ENCODE assay signal across 11 cellular contexts in genomic region chr14:61663312-61663974, GRCh38. TPM values are rescaled to one million over a fixed set of nuclear protein-coding genes. Genes with fewer than 3 reads are reported as not detected.
DNase-seq lines count a peak whose midpoint lies in the region; ATAC-seq and TF ChIP-seq lines count a peak whose summit lies in the region.
"Had no signal": no experiment of that assay in that cellular context is flagged by ENCODE, and none has a peak within 500 bp of the region (broad histone marks: within the 10 kb centered on the region; RNA-seq: fewer than 3 reads in every experiment).

No MANE protein-coding gene starts in this region.

- peaks cover 55 to 64% (median 58%) of the 10 kb centered on the region in 3 donors for H3K4me1 Mint-ChIP-seq in T-cell

- CTCF ChIA-PET in T-cell (lab: Charles Lee), result no interaction called here

- H3K36me3 ChIP-seq in GM06990 (ENCODE audit: control insufficient read depth, insufficient read depth, low read length) (no peaks in the 10 kb centered on the region), mesenchymal stem cell (ENCODE audit: control insufficient read depth in 1 of 2, insufficient read depth in 2 of 2, low read depth in 1 of 2, low read length in 2 of 2) (no peaks in the 10 kb centered on the region)
- H3K36me3 ChIP-seq: HAP-1, thoracic aorta had no signal

- peak overlapping the region; percentile 68 for H2AK5ac ChIP-seq in mesenchymal stem cell (ENCODE audit: low read length, severe bottlenecking)

- no peak overlapping the region for H3K9ac ChIP-seq in mesenchymal stem cell (ENCODE audit: low read length)

- no peaks in the 10 kb centered on the region for H3K27me3 ChIP-seq in GM06990 (replicated peaks; ENCODE audit: control insufficient read depth, insufficient read depth, low read length)
- no peaks in the 10 kb centered on the region for H3K27me3 ChIP-seq in mesenchymal stem cell (ENCODE audit: control insufficient read depth in 1 of 2, insufficient read depth in 1 of 2, low read length in 2 of 2)

- no peak overlapping the region for H3K27ac ChIP-seq in mesenchymal stem cell (ENCODE audit: low read length, poor library complexity, severe bottlenecking)

- TF ChIP-seq CTCF in GM06990 (IDR thresholded peaks at IDR 0.05; ENCODE audit: insufficient read depth, low read length, poor library complexity, severe bottlenecking) (no peak), GM13977 (IDR thresholded peaks at IDR 0.05; ENCODE audit: extremely low read depth, insufficient read depth, missing control alignments) (no peak)

- peaks cover 2% of the 10 kb centered on the region for H3K79me1 ChIP-seq in mesenchymal stem cell (replicated peaks; ENCODE audit: low read length, poor library complexity, severe bottlenecking)

- no peak overlapping the region for H2BK5ac ChIP-seq in mesenchymal stem cell (ENCODE audit: low read depth, low read length, poor library complexity, severe bottlenecking)

- WGBS in mesenchymal stem cell, result 89% methylated on average over 4 of the region's 7 CpGs

- POLR2A ChIA-PET in T-cell (lab: Charles Lee), result interaction anchor here (0.6 to 1.0 kb wide), 2 partner anchors 27 to 38 kb away, joined by 3 to 4 read pairs; no protein-coding TSS in a partner anchor

- H3K4me3 Mint-ChIP-seq in T-cell, result peak overlapping the region; percentile 54 to 71 (median 64)

- H3K9me3 Mint-ChIP-seq in T-cell, result no peaks in the 10 kb centered on the region

- H2BK120ac ChIP-seq in mesenchymal stem cell (ENCODE audit: low read depth, low read length), result no peak overlapping the region

- H3K4ac ChIP-seq in mesenchymal stem cell (ENCODE audit: low read depth in 1 of 2, low read length in 2 of 2), result no peak overlapping the region

- no peak overlapping the region for H4K8ac ChIP-seq in mesenchymal stem cell (ENCODE audit: low read length)

- H3K36me3 Mint-ChIP-seq in T-cell, result no peaks in the 10 kb centered on the region

- no peak overlapping the region for H3K23ac ChIP-seq in mesenchymal stem cell (ENCODE audit: low read length in 2 of 2)

- H3K27me3 Mint-ChIP-seq in T-cell, result no peaks in the 10 kb centered on the region

- H3K9me3 ChIP-seq in mesenchymal stem cell (ENCODE audit: control insufficient read depth, low read length), result no peaks in the 10 kb centered on the region
- H3K9me3 ChIP-seq: HAP-1, thoracic aorta had no signal

- no peak overlapping the region for H2BK12ac ChIP-seq in mesenchymal stem cell (ENCODE audit: low read length in 2 of 2)

- H3K4me2 ChIP-seq in mesenchymal stem cell (ENCODE audit: low read length, poor library complexity, severe bottlenecking), result no peak overlapping the region

- H3K27ac Mint-ChIP-seq in T-cell, result peak overlapping the region; percentile 88 to 96

- no peak overlapping the region for H4K91ac ChIP-seq in mesenchymal stem cell (ENCODE audit: low read length)

- peak; percentile 62 for DNase-seq in GM06990 (ENCODE audit: extremely low read depth, insufficient read length)
- DNase-seq in T-cell, result no peak
- DNase-seq in mesenchymal stem cell, result no peak
- no peak for DNase-seq in kidney glomerular epithelial cell (lab: John Stamatoyannopoulos, UW)
- no peak for DNase-seq in A172 (ENCODE audit: low spot score)
- DNase-seq in activated gamma-delta T cell (lab: John Stamatoyannopoulos, UW), result no peak
- no peak for DNase-seq in GM13977 (ENCODE audit: low spot score)

- no peak overlapping the region for H3K18ac ChIP-seq in mesenchymal stem cell (ENCODE audit: low read depth in 1 of 2, low read length in 2 of 2)

- in situ Hi-C loops in GM13977 (cut with MboI; ENCODE audit: low pct_unique_long_range_greater_than_20kb, low sequenced_read_pairs, unreplicated experiment), result no loop called here

- H3K4me1 ChIP-seq in mesenchymal stem cell (ENCODE audit: control insufficient read depth, insufficient read depth, low read depth, low read length), result peaks cover 7% of the 10 kb centered on the region
- H3K4me1 ChIP-seq: HAP-1 had no signal

- no peak overlapping the region for H2BK15ac ChIP-seq in mesenchymal stem cell (ENCODE audit: low read depth, poor library complexity, severe bottlenecking)

- ATAC-seq in HG03159 (IDR thresholded peaks at IDR 0.05; ENCODE audit: unreplicated experiment) (peak; percentile 24), T-cell (replicated peaks in 1 of 4) (no peak)
- ATAC-seq: Panc1 had no signal

- H3K4me3 ChIP-seq in GM06990 (replicated peaks; ENCODE audit: low read depth, low read length) (peak overlapping the region; percentile 45; the same call in 1 of the 2 replicates), mesenchymal stem cell (ENCODE audit: insufficient read depth in 1 of 2, low read depth in 1 of 2, low read length in 2 of 2) (no peak overlapping the region)
- H3K4me3 ChIP-seq: HAP-1 had no signal

- no peak overlapping the region for H3K14ac ChIP-seq in mesenchymal stem cell (ENCODE audit: low read length in 2 of 2)

- no peak overlapping the region for H2AFZ ChIP-seq in mesenchymal stem cell (ENCODE audit: low read depth, low read length)

RNA-seq across cellular contexts. Expression of gene HIF1A, which starts 31.9 kb away (rescaled TPM):
- total RNA-seq in T-cell, result 100 to 1,000 TPM in 2 of 5 donors, 10 to 100 TPM in 3; 80.2 to 200 (median 87.8) TPM
- 346 TPM for polyA plus RNA-seq in mesenchymal stem cell (2013, experiment 1 of 2)
- polyA plus RNA-seq in mesenchymal stem cell (2013, experiment 2 of 2), result 339 TPM
- total RNA-seq in A172 (2014; rRNA removed; shearing (Covaris generic)), result 226 and 236 TPM in 2 replicates
